In the genomic region with DNA sequence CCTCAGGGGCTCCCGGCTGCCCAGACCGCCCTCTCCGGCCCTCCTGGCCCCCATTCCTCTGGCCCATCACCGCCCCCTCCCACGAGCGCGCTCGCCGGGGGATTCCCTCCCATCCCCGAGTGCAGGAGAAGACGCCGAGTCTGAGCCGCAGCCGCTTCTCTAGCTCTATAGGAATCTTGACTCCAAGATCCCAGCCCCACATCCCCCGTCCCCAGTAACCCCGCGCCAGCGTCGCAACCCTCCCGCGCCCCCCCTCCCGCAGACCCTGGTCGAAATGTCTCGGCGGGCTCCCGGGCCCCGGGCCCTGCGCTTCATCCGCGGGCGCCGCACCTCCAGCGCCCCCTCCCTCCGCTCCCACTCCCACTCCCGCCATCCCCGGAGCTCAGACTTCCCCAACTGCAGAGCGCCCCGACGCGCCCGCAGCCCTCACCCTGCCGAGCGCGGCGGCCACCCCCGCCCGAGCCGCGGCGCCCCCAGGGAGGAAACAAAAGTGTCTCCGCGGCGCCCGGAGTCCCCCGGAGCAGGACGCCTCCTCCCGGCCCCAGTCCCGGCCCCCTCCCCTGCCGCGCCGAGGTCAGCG, we compare ENCODE assay signal across 8 cellular contexts. TPM values are rescaled to one million over a fixed set of nuclear protein-coding genes. Genes with fewer than 3 reads are reported as not detected.
A peak's percentile ranks its signal among the peaks of the same experiment; 100 is the strongest.
DNase-seq lines count a peak whose midpoint lies in the region; ATAC-seq, FAIRE-seq and TF ChIP-seq lines count a peak whose summit lies in the region.

No MANE protein-coding gene starts in this region.

- peaks cover 17% of the 10 kb centered on the region for H3K27me3 Mint-ChIP-seq in T-helper 2 cell treated with Interferon-gamma antibody and Interleukin-4, amounts not matched to agents 5 μg/mL and 100 μg/mL, for 36 hours (ENCODE audit: low read depth)

- no peak overlapping the region for H2BK12ac ChIP-seq in H1 (ENCODE audit: low read depth, low read length)

- H3K4me3 Mint-ChIP-seq in T-helper 2 cell treated with Interferon-gamma antibody and Interleukin-4, amounts not matched to agents 5 μg/mL and 100 μg/mL, for 36 hours, result peak overlapping the region; percentile 89

- no peak for TF ChIP-seq RAD21 in H1 (IDR thresholded peaks at IDR 0.05 in 1 of 2, conservative IDR thresholded peaks at IDR 0.05 in 1 of 2; ENCODE audit: low read depth in 2 of 2, low read length in 2 of 2)

- H3K14ac ChIP-seq in H1 (ENCODE audit: insufficient read length), result no peak overlapping the region

- peak overlapping the region; percentile 81; the same call in 1 of the 2 replicates for H4K8ac ChIP-seq in H1 (ENCODE audit: extremely low read depth, insufficient read depth, low read length)

- DNase-seq in T-helper 2 cell treated with Interferon-gamma antibody and Interleukin-4, amounts not matched to agents 5 μg/mL and 100 μg/mL, for 36 hours (ENCODE audit: low spot score), result peak; percentile 22
- DNase-seq in H1 (ENCODE audit: low read depth in 1 of 2, low spot score in 2 of 2), result no peak
- peak; percentile 44 for DNase-seq in ureter (ENCODE audit: low spot score)
- no peak for DNase-seq in NCI-H1092 (lab: John Stamatoyannopoulos, UW)

- peak overlapping the region; percentile 24 to 68 (median 52); a peak in 6 of 7 replicates for H3K9ac ChIP-seq in H1 (replicated peaks in 1 of 4; ENCODE audit: extremely low read depth in 1 of 4, low read depth in 3 of 4, low read length in 3 of 4)
- H3K9ac ChIP-seq in mucosa of stomach (ENCODE audit: low read length), result peak overlapping the region; percentile 64

- H3K9me3 Mint-ChIP-seq in T-helper 2 cell treated with Interferon-gamma antibody and Interleukin-4, amounts not matched to agents 5 μg/mL and 100 μg/mL, for 36 hours, result no peaks in the 10 kb centered on the region

- no peaks in the 10 kb centered on the region for H4K20me1 ChIP-seq in H1 (replicated peaks in 1 of 2; ENCODE audit: control insufficient read depth in 1 of 2, insufficient read depth in 2 of 2, low read length in 2 of 2)

- H2BK5ac ChIP-seq in H1 (ENCODE audit: low read depth, low read length), result no peak overlapping the region

- WGBS in H1 (ENCODE audit: extremely low coverage in 1 of 2, insufficient coverage in 1 of 2, insufficient read length in 1 of 2, insufficient replicate concordance in 2 of 2, low coverage in 1 of 2, low lambda C conversion rate in 2 of 2, missing lambda C conversion rate in 1 of 2), 2 experiments, result 1% methylated on average over 17 of the region's 62 CpGs; no CpG with 5 or more reads in 1 of the 2 experiments

- no peaks in the 10 kb centered on the region for H3K9me3 ChIP-seq in H1 (ENCODE audit: insufficient read depth in 2 of 2, low read depth in 1 of 2, low read length in 1 of 2)
- no peaks in the 10 kb centered on the region for H3K9me3 ChIP-seq in mucosa of stomach (ENCODE audit: control insufficient read depth, low read length)

- FAIRE-seq in H1 (lab: Jason Lieb, UNC), result no peak

- CTCF ChIA-PET in H1 (lab: Charles Lee; ENCODE audit: partially characterized antibody), result interaction anchor here (0.9 to 6.8 kb wide), 14 partner anchors 9 to 386 kb away, joined by 3 to 55 read pairs (median 4); no protein-coding TSS in a partner anchor

- H2BK120ac ChIP-seq in H1 (replicated peaks; ENCODE audit: low read depth, low read length), result no peak overlapping the region

- H3K4me1 ChIP-seq in H1 (replicated peaks in 1 of 4; ENCODE audit: control insufficient read depth in 3 of 4, insufficient read depth in 4 of 4, low read length in 3 of 4), result peaks cover 0 to 15% (median 3%) of the 10 kb centered on the region in 4 experiments; a peak in 4 of 7 replicates
- H3K4me1 ChIP-seq in mucosa of stomach (ENCODE audit: control insufficient read depth, insufficient read depth, low read length), result peaks cover 3% of the 10 kb centered on the region

- no peaks in the 10 kb centered on the region for H3K79me1 ChIP-seq in H1 (ENCODE audit: low read depth, low read length)

- H2BK15ac ChIP-seq in H1 (ENCODE audit: low read length), result no peak overlapping the region

- no peak for TF ChIP-seq POLR2A in H1 (IDR thresholded peaks at IDR 0.05; ENCODE audit: control extremely low read depth in 1 of 2, low read depth in 2 of 2, low read length in 2 of 2)

- peaks cover 12% of the 10 kb centered on the region for H3K23me2 ChIP-seq in H1 (ENCODE audit: low read depth, low read length)

- H3K36me3 Mint-ChIP-seq in T-helper 2 cell treated with Interferon-gamma antibody and Interleukin-4, amounts not matched to agents 5 μg/mL and 100 μg/mL, for 36 hours (ENCODE audit: low read depth), result peaks cover 8% of the 10 kb centered on the region

- H3K18ac ChIP-seq in H1 (ENCODE audit: extremely low read depth, low read length), result no peak overlapping the region

- H3K4me3 ChIP-seq in H1 (ENCODE audit: extremely low read depth in 1 of 4, insufficient read depth in 2 of 4, low read depth in 3 of 4, low read length in 4 of 4), result peak overlapping the region; percentile 70 to 93 (median 74)
- H3K4me3 ChIP-seq in mucosa of stomach (ENCODE audit: low read length), result no peak overlapping the region

- H3K27me3 ChIP-seq in H1 (replicated peaks in 1 of 4; ENCODE audit: control insufficient read depth in 3 of 4, extremely low read depth in 1 of 4, insufficient read depth in 3 of 4, low read length in 3 of 4) (no peaks in the 10 kb centered on the region; a peak in 2 of 7 replicates), mucosa of stomach (ENCODE audit: control insufficient read depth, insufficient read depth, low read length) (peaks cover 32% of the 10 kb centered on the region)

- no peak overlapping the region for H4K91ac ChIP-seq in H1 (replicated peaks; ENCODE audit: insufficient read length, low read length)

- TF ChIP-seq EP300 in H1 (IDR thresholded peaks at IDR 0.05; ENCODE audit: borderline replicate concordance in 1 of 2, low read depth in 2 of 2, low read length in 2 of 2), result no peak

- no peak overlapping the region for H3K4ac ChIP-seq in H1 (replicated peaks; ENCODE audit: insufficient read length, low read depth, low read length)

- H2AFZ ChIP-seq in H1 (ENCODE audit: low read length), result no peak overlapping the region

- H3K36me3 ChIP-seq in H1 (ENCODE audit: control insufficient read depth in 2 of 4, insufficient read depth in 4 of 4, low read length in 3 of 4), result no peaks in the 10 kb centered on the region
- no peaks in the 10 kb centered on the region for H3K36me3 ChIP-seq in mucosa of stomach (ENCODE audit: control insufficient read depth, insufficient read depth, low read length)

- H3K27ac Mint-ChIP-seq in T-helper 2 cell treated with Interferon-gamma antibody and Interleukin-4, amounts not matched to agents 5 μg/mL and 100 μg/mL, for 36 hours, result peak overlapping the region; percentile 95

- H2AK5ac ChIP-seq in H1 (ENCODE audit: low read depth, low read length), result no peak overlapping the region

- no peak overlapping the region for H3K56ac ChIP-seq in H1 (replicated peaks; ENCODE audit: insufficient read length, low read depth, low read length)

- no peak for TF ChIP-seq CTCF in H1 (IDR thresholded peaks at IDR 0.05; ENCODE audit: control extremely low read depth in 1 of 3, insufficient read depth in 1 of 3, low read depth in 1 of 3, low read length in 3 of 3)

- peaks cover 36% of the 10 kb centered on the region for H3K4me1 Mint-ChIP-seq in T-helper 2 cell treated with Interferon-gamma antibody and Interleukin-4, amounts not matched to agents 5 μg/mL and 100 μg/mL, for 36 hours (ENCODE audit: low read depth)

- H3K79me2 ChIP-seq in H1 (ENCODE audit: control insufficient read depth in 1 of 2, insufficient read depth in 2 of 2, low read length in 2 of 2), result peaks cover 0 to 26% of the 10 kb centered on the region in 2 experiments; a peak in 2 of 4 replicates

- no peak overlapping the region for H4K5ac ChIP-seq in H1 (ENCODE audit: insufficient read length, low read depth, low read length)

- no peak overlapping the region for H3K23ac ChIP-seq in H1 (ENCODE audit: insufficient read length)

- no peak overlapping the region for H2BK20ac ChIP-seq in H1 (ENCODE audit: low read length)

- peak overlapping the region; percentile 73 to 86 for H3K4me2 ChIP-seq in H1 (ENCODE audit: insufficient read depth in 1 of 2, low read depth in 2 of 2, low read length in 2 of 2)

- ATAC-seq in GM18868 (IDR thresholded peaks at IDR 0.05; ENCODE audit: unreplicated experiment), result peak; percentile 21
- peak; percentile 30 for ATAC-seq in HG02852 (IDR thresholded peaks at IDR 0.05; ENCODE audit: unreplicated experiment)
- no peak for ATAC-seq in GM18517 (IDR thresholded peaks at IDR 0.05; ENCODE audit: unreplicated experiment)

- POLR2A ChIA-PET in H1 (lab: Charles Lee; ENCODE audit: partially characterized antibody), result interaction anchor here (1.1 to 3.5 kb wide), 5 partner anchors 8 to 200 kb away, joined by 3 to 19 read pairs (median 5); no protein-coding TSS in a partner anchor

- H3K27ac ChIP-seq in H1 (ENCODE audit: low read depth, low read length), result no peak overlapping the region

TF ChIP-seq in H1, 55 proteins besides CTCF, POLR2A, EP300 and RAD21:
- TF ChIP-seq POU5F1 (IDR thresholded peaks at IDR 0.05; ENCODE audit: low read depth, low read length) (no peak), KDM4A (IDR thresholded peaks at IDR 0.05; ENCODE audit: low read depth, low read length, severe bottlenecking) (peak; percentile 4)
TF ChIP-seq in H1: peak in this region for 1.

RNA-seq across cellular contexts. Expression of gene ELMO1, which starts 0.5 kb away (rescaled TPM):
- total RNA-seq in H1 (2021; fragmentation: NEBNext Ultra II Directional; extraction: Animal tissue kit (Norgen Biotek cat#: 25700)), result 18.4 and 20.6 TPM in 2 replicates
- polyA plus RNA-seq in H1 (2011; rRNA removed), result 14.1 and 21.0 TPM in 2 replicates
- 8.6 TPM for polyA plus RNA-seq in H1 (2011; cell fraction: cytosol; rRNA removed)
- polyA plus RNA-seq in H1 (2011; cell fraction: nucleus; rRNA removed), result 18.5 TPM
- 19.3 to 24.3 TPM (median 21.1 TPM) in 4 replicates for polyA plus RNA-seq in H1 (2012, experiment 1 of 2)
- polyA plus RNA-seq in H1 (2012, experiment 2 of 2), result 10.1 TPM
- 6.8 TPM for polyA plus RNA-seq in H1 (2013, experiment 1 of 2)
- 6.6 TPM for polyA plus RNA-seq in H1 (2013, experiment 2 of 2)
- 65.9 and 71.4 TPM in 2 replicates for polyA minus RNA-seq in H1 (2011; rRNA and poly(A)+ RNA removed)
- 19.8 TPM for polyA minus RNA-seq in H1 (2011; cell fraction: cytosol; rRNA and poly(A)+ RNA removed)
- polyA minus RNA-seq in H1 (2011; cell fraction: nucleus; rRNA and poly(A)+ RNA removed), result 178 TPM
- 51.9 TPM for total RNA-seq in ureter

Comparison
In these comparisons a context has a peak if more than half of its experiments do, and no peak if none do; other contexts are left out.
1. DNase-seq: peak in T-helper 2 cell treated with Interferon-gamma antibody and Interleukin-4, amounts not matched to agents 5 μg/mL and 100 μg/mL, for 36 hours (single experiment) and ureter (single experiment); none in H1 (0 of 2) and NCI-H1092 (single experiment).